Comparison of ENCODE assay signal across 8 cellular contexts in genomic region chr1:17826165-17826488, GRCh38.
A peak's percentile ranks its signal among the peaks of the same experiment; 100 is the strongest.
DNase-seq lines count a peak whose midpoint lies in the region; ATAC-seq and TF ChIP-seq lines count a peak whose summit lies in the region.

No MANE protein-coding gene starts in this region.

- no TSS peak for BruUV-seq in Caco-2 (replicated peaks; lab: Mats Ljungman, UMichigan)

- H3K4me1 ChIP-seq in Caco-2: no peaks in the 10 kb centered on the region

- H3K9me3 ChIP-seq in Caco-2: no peaks in the 10 kb centered on the region

- H3K36me3 ChIP-seq in Caco-2 (ENCODE audit: control insufficient read depth, insufficient read depth, low read length): no peaks in the 10 kb centered on the region

- no peaks in the 10 kb centered on the region for H3K27me3 Mint-ChIP-seq in Caco-2 (ENCODE audit: insufficient read depth, unreplicated experiment)
- peaks cover 2% of the 10 kb centered on the region for H3K27me3 Mint-ChIP-seq in activated naive CD8-positive, alpha-beta T cell treated with anti-CD3 and anti-CD28 coated beads, Interleukin-2, amount 10 ng/mL, durations not matched to agents 7 days and 5 days

- H3K4me3 ChIP-seq in Caco-2 (ENCODE audit: low read depth, low read length) (no peak overlapping the region), HFF-Myc (replicated peaks; ENCODE audit: low read depth, low read length) (no peak overlapping the region)

- no peaks in the 10 kb centered on the region for H3K4me1 Mint-ChIP-seq in Caco-2 (ENCODE audit: low read depth, unreplicated experiment)
- H3K4me1 Mint-ChIP-seq in activated naive CD8-positive, alpha-beta T cell treated with anti-CD3 and anti-CD28 coated beads, Interleukin-2, amount 10 ng/mL, durations not matched to agents 7 days and 5 days: no peaks in the 10 kb centered on the region

- no peaks in the 10 kb centered on the region for H3K27me3 ChIP-seq in Caco-2 (replicated peaks; ENCODE audit: control insufficient read depth, insufficient read depth, low read length)

- no peak overlapping the region for H3K27ac Mint-ChIP-seq in Caco-2 (ENCODE audit: unreplicated experiment)
- no peak overlapping the region for H3K27ac Mint-ChIP-seq in activated naive CD8-positive, alpha-beta T cell treated with anti-CD3 and anti-CD28 coated beads, Interleukin-2, amount 10 ng/mL, durations not matched to agents 7 days and 5 days

- CTCF ChIA-PET in Caco-2 (lab: Charles Lee): interaction anchor here (0.8 kb wide), 1 partner anchor 66 kb away, joined by 3 read pairs; no protein-coding TSS in a partner anchor

- POLR2A ChIA-PET in Caco-2 (lab: Charles Lee): no interaction called here
- POLR2A ChIA-PET in activated naive CD8-positive, alpha-beta T cell treated with anti-CD3 and anti-CD28 coated beads, Interleukin-2, amount 10 ng/mL, durations not matched to agents 7 days and 5 days (lab: Charles Lee): no interaction called here

- TF ChIP-seq CTCF in Caco-2 (IDR thresholded peaks at IDR 0.05; ENCODE audit: insufficient read depth in 1 of 2, low read depth in 1 of 2, low read length in 1 of 2, severe bottlenecking in 1 of 2, unreplicated experiment in 1 of 2) (peak; percentile 33 to 47), HFF-Myc (IDR thresholded peaks at IDR 0.05; ENCODE audit: low read depth, low read length, missing control alignments) (peak; percentile 82)

- ATAC-seq in activated naive CD8-positive, alpha-beta T cell treated with anti-CD3 and anti-CD28 coated beads, Interleukin-2, amount 10 ng/mL, durations not matched to agents 7 days and 5 days (ENCODE audit: low read depth): no peak
- ATAC-seq in HG02610 (IDR thresholded peaks at IDR 0.05; ENCODE audit: unreplicated experiment): no peak

- DNase-seq in Caco-2: peak; percentile 46 to 51
- no peak for DNase-seq in HFF-Myc (ENCODE audit: extremely low read depth, low read depth)
- peak; percentile 41 for DNase-seq in activated naive CD8-positive, alpha-beta T cell treated with anti-CD3 and anti-CD28 coated beads, Interleukin-2, amount 10 ng/mL, durations not matched to agents 7 days and 5 days
- peak; percentile 74 for DNase-seq in islet precursor cell
- peak; percentile 14 for DNase-seq in superior temporal gyrus (ENCODE audit: extremely low spot score)
- no peak for DNase-seq in NCI-H2107 treated with DMSO at 0.1 percent for 48 hours (lab: John Stamatoyannopoulos, UW; ENCODE audit: unreplicated experiment)
- DNase-seq in NOMO-1 treated with DMSO at 0.1 percent for 48 hours (lab: John Stamatoyannopoulos, UW; ENCODE audit: unreplicated experiment): no peak

- intact Hi-C loops in Caco-2 (cut with micrococcal nuclease; ENCODE audit: unreplicated experiment): loop anchor here (5.0 kb wide), 1 partner anchor 164 kb away; no protein-coding TSS in a partner anchor

- no peaks in the 10 kb centered on the region for H3K9me3 Mint-ChIP-seq in Caco-2 (ENCODE audit: unreplicated experiment)
- H3K9me3 Mint-ChIP-seq in activated naive CD8-positive, alpha-beta T cell treated with anti-CD3 and anti-CD28 coated beads, Interleukin-2, amount 10 ng/mL, durations not matched to agents 7 days and 5 days: no peaks in the 10 kb centered on the region

- peaks cover 8% of the 10 kb centered on the region for H3K36me3 Mint-ChIP-seq in Caco-2 (ENCODE audit: insufficient read depth, unreplicated experiment)
- H3K36me3 Mint-ChIP-seq in activated naive CD8-positive, alpha-beta T cell treated with anti-CD3 and anti-CD28 coated beads, Interleukin-2, amount 10 ng/mL, durations not matched to agents 7 days and 5 days: no peaks in the 10 kb centered on the region

- H3K4me3 Mint-ChIP-seq in Caco-2 (ENCODE audit: unreplicated experiment): no peak overlapping the region
- H3K4me3 Mint-ChIP-seq in activated naive CD8-positive, alpha-beta T cell treated with anti-CD3 and anti-CD28 coated beads, Interleukin-2, amount 10 ng/mL, durations not matched to agents 7 days and 5 days: no peak overlapping the region

Comparison
In these comparisons a context has a peak if more than half of its experiments do, and no peak if none do; other contexts are left out.
1. DNase-seq: peak in Caco-2 (2 of 2), activated naive CD8-positive, alpha-beta T cell treated with anti-CD3 and anti-CD28 coated beads, Interleukin-2, amount 10 ng/mL, durations not matched to agents 7 days and 5 days (single experiment), islet precursor cell (single experiment) and superior temporal gyrus (single experiment); none in HFF-Myc (single experiment), NCI-H2107 treated with DMSO at 0.1 percent for 48 hours (single experiment) and NOMO-1 treated with DMSO at 0.1 percent for 48 hours (single experiment).